ENCODE assay signal across 23 cellular contexts in the genomic region with DNA sequence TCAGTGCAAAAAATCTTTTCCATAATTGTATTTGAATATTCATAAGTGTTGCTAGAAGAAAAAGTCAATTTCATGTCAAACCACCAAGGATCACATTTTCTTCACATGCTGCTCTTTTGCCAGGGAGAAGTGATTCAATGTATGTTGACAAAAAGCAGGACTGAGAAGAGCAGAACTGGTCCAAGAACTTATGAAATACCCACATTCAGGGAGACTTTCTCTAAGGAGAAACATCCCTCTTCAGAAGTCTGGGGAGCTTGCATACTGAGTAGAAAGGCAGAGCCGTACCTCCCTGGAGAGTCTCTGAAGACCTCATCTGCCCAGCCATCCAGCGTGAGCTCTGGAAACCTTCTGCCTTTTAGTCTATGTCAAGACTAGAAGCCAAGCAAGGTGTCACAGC. TPM values are rescaled to one million over a fixed set of nuclear protein-coding genes. Genes with fewer than 3 reads are reported as not detected.
DNase-seq lines count a peak whose midpoint lies in the region; ATAC-seq, FAIRE-seq and TF ChIP-seq lines count a peak whose summit lies in the region.
"Had no signal": no experiment of that assay in that cellular context is flagged by ENCODE, and none has a peak within 500 bp of the region (broad histone marks: within the 10 kb centered on the region; RNA-seq: fewer than 3 reads in every experiment).

No MANE protein-coding gene starts in this region.

- intact Hi-C loops in tibial artery (cut with DNase I; ENCODE audit: low total_unique reads), result no loop called here
- intact Hi-C loops in adrenal gland (cut with DNase I), result no loop called here

- no peaks in the 10 kb centered on the region for H3K36me3 ChIP-seq in GM23248 (ENCODE audit: low read depth)
- no peaks in the 10 kb centered on the region for H3K36me3 ChIP-seq in gastroesophageal sphincter
- no peaks in the 10 kb centered on the region for H3K36me3 ChIP-seq in tibial artery
- no peaks in the 10 kb centered on the region for H3K36me3 ChIP-seq in adrenal gland (replicated peaks in 1 of 2)
- no peaks in the 10 kb centered on the region for H3K36me3 ChIP-seq in Peyer's patch
- no peaks in the 10 kb centered on the region for H3K36me3 ChIP-seq in small intestine (ENCODE audit: control insufficient read depth in 2 of 2, insufficient read depth in 2 of 2, low read length in 2 of 2)

- H3K27me3 ChIP-seq in GM23248 (replicated peaks; ENCODE audit: insufficient read depth) (no peaks in the 10 kb centered on the region), gastroesophageal sphincter (no peaks in the 10 kb centered on the region), tibial artery (no peaks in the 10 kb centered on the region), adrenal gland (no peaks in the 10 kb centered on the region), Peyer's patch (no peaks in the 10 kb centered on the region), small intestine (ENCODE audit: control insufficient read depth in 2 of 2, insufficient read depth in 2 of 2, low read length in 2 of 2) (no peaks in the 10 kb centered on the region)

- no peak overlapping the region for H3K4me3 ChIP-seq in GM23248
- H3K4me3 ChIP-seq in coronary artery, result no peak overlapping the region
- no peak overlapping the region for H3K4me3 ChIP-seq in gastroesophageal sphincter
- no peak overlapping the region for H3K4me3 ChIP-seq in tibial artery
- H3K4me3 ChIP-seq in adrenal gland, result no peak overlapping the region
- no peak overlapping the region for H3K4me3 ChIP-seq in Peyer's patch
- no peak overlapping the region for H3K4me3 ChIP-seq in small intestine (ENCODE audit: low read depth in 1 of 2, low read length in 2 of 2)
- H3K4me3 ChIP-seq: SK-N-MC had no signal

- H3K9me3 ChIP-seq in GM23248 (ENCODE audit: low read depth) (no peaks in the 10 kb centered on the region), gastroesophageal sphincter (no peaks in the 10 kb centered on the region), tibial artery (no peaks in the 10 kb centered on the region), adrenal gland (replicated peaks in 1 of 3) (no peaks in the 10 kb centered on the region), Peyer's patch (no peaks in the 10 kb centered on the region), small intestine (ENCODE audit: control insufficient read depth, low read depth) (no peaks in the 10 kb centered on the region)

- no peak overlapping the region for H2AFZ ChIP-seq in GM23248

- H3K9me2 ChIP-seq in GM23248 (ENCODE audit: insufficient read depth), result no peaks in the 10 kb centered on the region

- TF ChIP-seq CTCF in coronary artery (IDR thresholded peaks at IDR 0.05) (no peak), gastroesophageal sphincter (IDR thresholded peaks at IDR 0.05) (no peak), tibial artery (IDR thresholded peaks at IDR 0.05) (no peak), adrenal gland (IDR thresholded peaks at IDR 0.05) (no peak), Peyer's patch (IDR thresholded peaks at IDR 0.05) (no peak)

- H3F3A ChIP-seq in GM23248 (ENCODE audit: insufficient read depth), result peaks cover 15% of the 10 kb centered on the region

- no peak for FAIRE-seq in small intestine (lab: Jason Lieb, UNC)
- FAIRE-seq: HepG2 had no signal

- peak; percentile 35 for ATAC-seq in gastroesophageal sphincter
- ATAC-seq: HepG2 had no signal

- H3K27ac ChIP-seq in GM23248, result no peak overlapping the region
- H3K27ac ChIP-seq in coronary artery, result peak overlapping the region; percentile 29 to 78
- peak overlapping the region in 2 of 4 donors; percentile 26 to 45 for H3K27ac ChIP-seq in gastroesophageal sphincter
- H3K27ac ChIP-seq in tibial artery, result peak overlapping the region; percentile 47 to 72
- H3K27ac ChIP-seq in adrenal gland, result no peak overlapping the region
- H3K27ac ChIP-seq in Peyer's patch, result no peak overlapping the region
- no peak overlapping the region for H3K27ac ChIP-seq in small intestine (ENCODE audit: low read depth in 1 of 2, low read length in 1 of 2)
- H3K27ac ChIP-seq: SK-N-MC had no signal

- H3K4me1 ChIP-seq in GM23248 (ENCODE audit: insufficient read depth) (peaks cover 31% of the 10 kb centered on the region), gastroesophageal sphincter (peaks cover 0 to 26% (median 0%) of the 10 kb centered on the region in 3 donors), tibial artery (peaks cover 0 to 27% (median 18%) of the 10 kb centered on the region in 4 donors), adrenal gland (replicated peaks in 1 of 2) (no peaks in the 10 kb centered on the region), Peyer's patch (no peaks in the 10 kb centered on the region), small intestine (ENCODE audit: control insufficient read depth in 2 of 2, insufficient read depth in 1 of 2, low read depth in 1 of 2, low read length in 1 of 2) (no peaks in the 10 kb centered on the region)

- H3K4me2 ChIP-seq in GM23248 (ENCODE audit: unreplicated experiment), result no peak overlapping the region

- H3K79me2 ChIP-seq in GM23248 (ENCODE audit: insufficient read depth), result no peaks in the 10 kb centered on the region

- DNase-seq in GM23248, result peak; percentile 42
- DNase-seq in coronary artery (ENCODE audit: low spot score), result no peak
- DNase-seq in tibial artery, result no peak
- DNase-seq in activated CD8-positive, alpha-beta memory T cell treated with anti-CD3 and anti-CD28 coated beads, Interleukin-2, amount 50 U/mL, for 48 hours, result no peak
- no peak for DNase-seq in adrenal gland
- no peak for DNase-seq in Peyer's patch
- DNase-seq in small intestine, result no peak
- DNase-seq: ACHN; DMS 273 treated with DMSO at 0.1 percent for 48 hours; DND-41; HCEC 1CT; KG1; MV-4-11; NCI-H1694 treated with DMSO at 0.1 percent for 48 hours; NCI-H510A; NCI-H748 treated with DMSO at 0.1 percent for 48 hours; NK-92 treated with Interleukin-12 subunit alpha and Interleukin-12 subunit beta, amount 100 ng/mL, for 24 hours; OCI-M1; SHP77 had no signal

- in situ Hi-C loops in GM23248 (cut with MboI), result no loop called here

- no peak overlapping the region for H3K9ac ChIP-seq in GM23248

- H4K20me1 ChIP-seq in GM23248 (ENCODE audit: insufficient read depth), result no peaks in the 10 kb centered on the region

- TF ChIP-seq EP300 in gastroesophageal sphincter (IDR thresholded peaks at IDR 0.05), result no peak

- WGBS in GM23248 (ENCODE audit: low coverage in 1 of 2, low lambda C conversion rate in 2 of 2, missing lambda C conversion rate in 2 of 2), 2 experiments, result 53 to 69% methylated on average over 2 of the region's 2 CpGs
- WGBS in gastroesophageal sphincter (ENCODE audit: low coverage in 1 of 2), 2 donors, result 54 to 82% methylated on average over 2 of the region's 2 CpGs
- WGBS in adrenal gland, 4 donors, result 86 to 94% (median 90%) methylated on average over 2 of the region's 2 CpGs
- WGBS in small intestine, 3 donors, result 87 to 96% (median 92%) methylated on average over 2 of the region's 2 CpGs

- TF ChIP-seq POLR2A in gastroesophageal sphincter (IDR thresholded peaks at IDR 0.05) (no peak), adrenal gland (IDR thresholded peaks at IDR 0.05) (no peak), Peyer's patch (IDR thresholded peaks at IDR 0.05) (no peak)

RNA-seq across cellular contexts. Expression of gene NXNL2, which starts 6.6 kb away (rescaled TPM):
- total RNA-seq in GM23248 (2014; rRNA removed; shearing (Covaris generic)), result 3.1 TPM in 1 of 2 replicates, not detected in the other
- polyA plus RNA-seq in GM23248 (2016; fragmentation: Nextera tagmentation; extraction: Ambion mirVana) (0.48 and 1.4 TPM in 2 replicates), adrenal gland (under 1 TPM in 2 of 3 donors, not detected in 1; 0.20 to 0.48 TPM), small intestine (under 1 TPM in 1 of 3 donors, not detected in 2; 0.10 TPM)
- total RNA-seq in gastroesophageal sphincter (1 to 10 TPM in 2 of 4 donors, under 1 TPM in 1, not detected in 1; 0.62 to 3.1 (median 1.2) TPM), adrenal gland (under 1 TPM in 1 of 8 donors, not detected in 7; 0.57 TPM), Peyer's patch (not detected)
- total RNA-seq: HepG2 had no signal
- polyA plus RNA-seq: CD14-positive monocyte, HepG2 had no signal

Comparison
In these comparisons a context has a peak if more than half of its experiments do, and no peak if none do; other contexts are left out.
1. H3K27ac ChIP-seq: peak in coronary artery (2 of 2) and tibial artery (2 of 2); none in GM23248 (single experiment), adrenal gland (0 of 5), Peyer's patch (0 of 4) and small intestine (0 of 2).